In genomic region chrX:130118941-130119640, GRCh38 we compare ENCODE assay signal across 9 cellular contexts. TPM values are rescaled to one million over a fixed set of nuclear protein-coding genes. Genes with fewer than 3 reads are reported as not detected.
DNase-seq lines count a peak whose midpoint lies in the region; TF ChIP-seq lines count a peak whose summit lies in the region.
"Had no signal": no experiment of that assay in that cellular context is flagged by ENCODE, and none has a peak within 500 bp of the region (broad histone marks: within the 10 kb centered on the region; RNA-seq: fewer than 3 reads in every experiment).

No MANE protein-coding gene starts in this region.

- H3K9me3 Mint-ChIP-seq in osteocyte (ENCODE audit: unreplicated experiment), result no peaks in the 10 kb centered on the region
- H3K9me3 Mint-ChIP-seq: activated naive CD4-positive, alpha-beta T cell treated with anti-CD3 and anti-CD28 coated beads, Interleukin-2, amount 50 U/mL, for 24 hours had no signal

- peaks cover 75% of the 10 kb centered on the region for H3K27me3 ChIP-seq in BLaER1
- peaks cover 0 to 77% (median 18%) of the 10 kb centered on the region in 45 donors for H3K27me3 ChIP-seq in dorsolateral prefrontal cortex

- no peaks in the 10 kb centered on the region for H3K27me3 Mint-ChIP-seq in osteocyte (ENCODE audit: unreplicated experiment)
- H3K27me3 Mint-ChIP-seq: activated naive CD4-positive, alpha-beta T cell treated with anti-CD3 and anti-CD28 coated beads, Interleukin-2, amount 50 U/mL, for 24 hours had no signal

- DNase-seq in HCEC 1CT (peak; percentile 37), cardiac fibroblast (ENCODE audit: low read depth in 2 of 2) (peak; percentile 38 to 50), osteocyte (ENCODE audit: extremely low spot score, unreplicated experiment) (no peak), NCI-H1048 (lab: John Stamatoyannopoulos, UW) (no peak), dorsolateral prefrontal cortex (no peak), NCI-H1436 treated with DMSO at 0.1 percent for 48 hours (lab: John Stamatoyannopoulos, UW) (no peak)
- DNase-seq: NCI-H1694 had no signal

- no peak for TF ChIP-seq CTCF in cardiac fibroblast (IDR thresholded peaks at IDR 0.05; ENCODE audit: low read depth, low read length)
- no peak for TF ChIP-seq CTCF in osteocyte (IDR thresholded peaks at IDR 0.05)
- TF ChIP-seq CTCF in dorsolateral prefrontal cortex (IDR thresholded peaks at IDR 0.05 in 54 of 56, conservative IDR thresholded peaks at IDR 0.05 in 2 of 56; ENCODE audit: low read depth in 1 of 56, partially characterized antibody in 56 of 56), result no peak

- no peaks in the 10 kb centered on the region for H3K36me3 ChIP-seq in BLaER1

- H3K27ac ChIP-seq in BLaER1 (peak overlapping the region; percentile 82), dorsolateral prefrontal cortex (no peak overlapping the region)

- intact Hi-C loops in dorsolateral prefrontal cortex (cut with DNase I), result no loop called here

- H3K9me3 ChIP-seq in BLaER1, result no peaks in the 10 kb centered on the region

- H3K4me2 ChIP-seq in BLaER1, result peak overlapping the region; percentile 78

- H3K4me3 ChIP-seq in BLaER1, result no peak overlapping the region
- peak overlapping the region in 1 of 2 donors; percentile 7 for H3K4me3 ChIP-seq in cardiac fibroblast (replicated peaks in 1 of 2; ENCODE audit: low read depth in 2 of 2, low read length in 2 of 2)
- H3K4me3 ChIP-seq in dorsolateral prefrontal cortex, result no peak overlapping the region

- H3K36me3 Mint-ChIP-seq in osteocyte (ENCODE audit: unreplicated experiment), result peaks cover 4% of the 10 kb centered on the region

- no peak overlapping the region for H3K9ac ChIP-seq in BLaER1

- H4K20me1 ChIP-seq in BLaER1, result peaks cover 11% of the 10 kb centered on the region; the same call in 1 of the 2 replicates

- H3K4me1 ChIP-seq in BLaER1, result peaks cover 44% of the 10 kb centered on the region

- peak overlapping the region; percentile 86 for H3K27ac Mint-ChIP-seq in osteocyte (ENCODE audit: unreplicated experiment)
- H3K27ac Mint-ChIP-seq: activated naive CD4-positive, alpha-beta T cell treated with anti-CD3 and anti-CD28 coated beads, Interleukin-2, amount 50 U/mL, for 24 hours had no signal

- H3K4me1 Mint-ChIP-seq in osteocyte (ENCODE audit: unreplicated experiment), result peaks cover 32% of the 10 kb centered on the region

- H3K4me3 Mint-ChIP-seq in osteocyte (ENCODE audit: unreplicated experiment), result peak overlapping the region; percentile 53

RNA-seq across cellular contexts. Expression of gene ELF4, which starts 8.8 kb away (rescaled TPM):
- total RNA-seq in osteocyte (24.9 and 25.2 TPM in 2 replicates), dorsolateral prefrontal cortex (1 to 10 TPM in 98 of 120 experiments, under 1 TPM in 22; 0.33 to 3.6 (median 1.6) TPM)

RNA-seq across cellular contexts. Expression of gene AIFM1, which starts 46.5 kb away (rescaled TPM):
- 27.7 and 31.2 TPM in 2 replicates for total RNA-seq in osteocyte
- total RNA-seq in dorsolateral prefrontal cortex, result 10 to 100 TPM; 12.9 to 31.9 (median 21.2) TPM

RNA-seq across cellular contexts. Expression of gene RAB33A, which starts 52.7 kb away (rescaled TPM):
- total RNA-seq in osteocyte (3.6 and 4.1 TPM in 2 replicates), dorsolateral prefrontal cortex (10 to 100 TPM in 119 of 120 experiments, 1 to 10 TPM in 1; 2.6 to 58.1 (median 22.7) TPM)

Comparison
In these comparisons a context has a peak if more than half of its experiments do, and no peak if none do; other contexts are left out.
1. DNase-seq: peak in HCEC 1CT (single experiment) and cardiac fibroblast (2 of 2); none in osteocyte (single experiment), NCI-H1048 (single experiment), dorsolateral prefrontal cortex (0 of 10) and NCI-H1436 treated with DMSO at 0.1 percent for 48 hours (single experiment).